In genomic region chr9:118262191-118262590, GRCh38 we compare ENCODE assay signal across 28 cellular contexts.
"Had no signal": no experiment of that assay in that cellular context is flagged by ENCODE, and none has a peak within 500 bp of the region (broad histone marks: within the 10 kb centered on the region; RNA-seq: fewer than 3 reads in every experiment).

No MANE protein-coding gene starts in this region.

- H3K4me1 ChIP-seq: colonic mucosa had no signal

- H3K9me3 ChIP-seq: colonic mucosa had no signal

- H3K36me3 ChIP-seq: brain microvascular endothelial cell, colonic mucosa, WERI-Rb-1 had no signal

- H3K27ac ChIP-seq: brain microvascular endothelial cell, colonic mucosa, WERI-Rb-1 had no signal

- DNase-seq: activated B cell treated with CpG ODN at 0.5 μM for 24 hours; activated CD4-positive, alpha-beta T cell treated with anti-CD3 and anti-CD28 coated beads for 48 hours; activated CD4-positive, alpha-beta T cell treated with anti-CD3 and anti-CD28 coated beads, Interleukin-2, amount 50 U/mL, for 1 hour; activated CD4-positive, alpha-beta T cell treated with anti-CD3 and anti-CD28 coated beads, Interleukin-2, amount 50 U/mL, for 48 hours; activated CD8-positive, alpha-beta memory T cell treated with anti-CD3 and anti-CD28 coated beads for 24 hours; activated CD8-positive, alpha-beta T cell treated with anti-CD3 and anti-CD28 coated beads for 36 hours; activated effector memory CD4-positive, alpha-beta T cell treated with Interleukin-2 at 50 U/mL for 16 hours; activated gamma-delta T cell treated with Interleukin-2 at 50 U/mL for 16 hours; activated naive CD4-positive, alpha-beta T cell treated with anti-CD3 and anti-CD28 coated beads, Interleukin-2, amount 50 U/mL, for 16 hours; activated naive CD4-positive, alpha-beta T cell treated with Interleukin-2 at 50 U/mL for 16 hours; activated T-cell treated with anti-CD3 and anti-CD28 coated beads, Interleukin-2, amount 50 U/mL, for 4 hours; amniotic stem cell; anterior cingulate cortex; brain microvascular endothelial cell; colonic mucosa; effector CD8-positive, alpha-beta T cell; foreskin fibroblast; head of caudate nucleus; T-helper 1 cell; T-helper 17 cell; T1000; WERI-Rb-1 had no signal

- ATAC-seq: activated CD4-positive, CD25-positive, alpha-beta regulatory T cell treated with anti-CD3 and anti-CD28 coated beads, Interleukin-2, amount 50 U/mL, for 24 hours; activated CD8-positive, alpha-beta T cell treated with anti-CD3 and anti-CD28 coated beads for 36 hours; activated T-cell treated with anti-CD3 and anti-CD28 coated beads, Interleukin-2, amount 50 U/mL, for 4 hours; activated T-helper 17 cell treated with anti-CD3 and anti-CD28 coated beads, Interleukin-2, amount 50 U/mL, for 72 hours; esophagus mucosa; T-helper 17 cell had no signal

- H3K27me3 Mint-ChIP-seq: activated B cell treated with CpG ODN at 0.5 μM for 24 hours; activated CD8-positive, alpha-beta T cell treated with anti-CD3 and anti-CD28 coated beads for 36 hours; central memory CD8-positive, alpha-beta T cell; T-helper 17 cell had no signal

- H3K4me3 Mint-ChIP-seq: activated B cell treated with CpG ODN at 0.5 μM for 24 hours; activated CD8-positive, alpha-beta T cell treated with anti-CD3 and anti-CD28 coated beads for 36 hours; activated naive CD8-positive, alpha-beta T cell; activated T-cell treated with anti-CD3 and anti-CD28 coated beads, Interleukin-2, amount 50 U/mL, for 4 hours; activated T-helper 17 cell treated with anti-CD3 and anti-CD28 coated beads, Interleukin-2, amount 50 U/mL, for 72 hours; central memory CD8-positive, alpha-beta T cell; T-helper 17 cell; T-helper 2 cell treated with Interferon-gamma antibody and Interleukin-4, amounts not matched to agents 5 μg/mL and 100 μg/mL, for 36 hours had no signal

- H3K27ac Mint-ChIP-seq: activated B cell treated with CpG ODN at 0.5 μM for 24 hours; activated CD8-positive, alpha-beta T cell treated with anti-CD3 and anti-CD28 coated beads for 36 hours; activated naive CD8-positive, alpha-beta T cell; activated T-helper 17 cell treated with anti-CD3 and anti-CD28 coated beads, Interleukin-2, amount 50 U/mL, for 72 hours; T-helper 17 cell; T-helper 2 cell treated with Interferon-gamma antibody and Interleukin-4, amounts not matched to agents 5 μg/mL and 100 μg/mL, for 36 hours had no signal

- H3K4me3 ChIP-seq: colonic mucosa had no signal

- H3K36me3 Mint-ChIP-seq: activated naive CD8-positive, alpha-beta T cell had no signal

- H3K4me1 Mint-ChIP-seq: activated B cell treated with CpG ODN at 0.5 μM for 24 hours; activated T-helper 17 cell treated with anti-CD3 and anti-CD28 coated beads, Interleukin-2, amount 50 U/mL, for 72 hours; central memory CD8-positive, alpha-beta T cell; T-helper 17 cell had no signal

- H3K27me3 ChIP-seq: brain microvascular endothelial cell, colonic mucosa had no signal
